9 cellular contexts compared by ENCODE assay signal in genomic region chr18:11040823-11041712, GRCh38.
DNase-seq lines count a peak whose midpoint lies in the region; ATAC-seq and TF ChIP-seq lines count a peak whose summit lies in the region.
"Had no signal": no experiment of that assay in that cellular context is flagged by ENCODE, and none has a peak within 500 bp of the region (broad histone marks: within the 10 kb centered on the region; RNA-seq: fewer than 3 reads in every experiment).

No MANE protein-coding gene starts in this region.

- no peaks in the 10 kb centered on the region for H3K4me1 ChIP-seq in HCT116 (ENCODE audit: control insufficient read depth in 1 of 2, insufficient read depth in 2 of 2, low read length in 2 of 2)
- peaks cover 9% of the 10 kb centered on the region for H3K4me1 ChIP-seq in OCI-LY7 (ENCODE audit: insufficient read depth, low read length, poor library complexity, severe bottlenecking)
- H3K4me1 ChIP-seq in colonic mucosa: no peaks in the 10 kb centered on the region
- H3K4me1 ChIP-seq in liver (ENCODE audit: control insufficient read depth in 4 of 4, insufficient read depth in 4 of 4, low read length in 3 of 4): peaks cover 0 to 24% (median 8%) of the 10 kb centered on the region in 4 donors
- H3K4me1 ChIP-seq in vagina: no peaks in the 10 kb centered on the region
- no peaks in the 10 kb centered on the region for H3K4me1 ChIP-seq in effector memory CD4-positive, alpha-beta T cell (ENCODE audit: control insufficient read depth, insufficient read depth, low read length, poor library complexity, severe bottlenecking)

- H3K4me3 ChIP-seq in HCT116 (replicated peaks in 1 of 2; ENCODE audit: low read depth in 1 of 2, low read length in 2 of 2) (no peak overlapping the region), OCI-LY7 (ENCODE audit: low read depth, low read length, poor library complexity, severe bottlenecking) (no peak overlapping the region), colonic mucosa (no peak overlapping the region), liver (ENCODE audit: low read depth in 1 of 3, low read length in 3 of 3) (no peak overlapping the region), vagina (no peak overlapping the region)
- no peak overlapping the region for H3K4me3 ChIP-seq in effector memory CD4-positive, alpha-beta T cell (ENCODE audit: insufficient read depth, low read depth, low read length, poor library complexity, severe bottlenecking)

- ATAC-seq in HCT116: peak; percentile 55; the same call in 1 of the 2 replicates
- ATAC-seq: T-cell had no signal

- no peak overlapping the region for H3K27ac ChIP-seq in HCT116 (ENCODE audit: low read depth, low read length)
- no peak overlapping the region for H3K27ac ChIP-seq in OCI-LY7 (ENCODE audit: low read depth, low read length, poor library complexity, severe bottlenecking)
- no peak overlapping the region for H3K27ac ChIP-seq in colonic mucosa
- H3K27ac ChIP-seq in liver (ENCODE audit: low read depth in 1 of 2, low read length in 2 of 2): no peak overlapping the region
- no peak overlapping the region for H3K27ac ChIP-seq in vagina
- H3K27ac ChIP-seq in effector memory CD4-positive, alpha-beta T cell (ENCODE audit: insufficient read depth, low read length, poor library complexity, severe bottlenecking): no peak overlapping the region

- RAD21 ChIA-PET in HCT116 (lab: Charles Lee; ENCODE audit: low non-redundant PET in 1 of 2, low total read pairs in 2 of 2, uncharacterized antibody in 2 of 2, unreplicated experiment in 2 of 2): no interaction called here

- H3K79me2 ChIP-seq in HCT116 (ENCODE audit: insufficient read depth, low read length): no peaks in the 10 kb centered on the region
- H3K79me2 ChIP-seq in OCI-LY7 (ENCODE audit: insufficient read depth, low read depth, low read length): no peaks in the 10 kb centered on the region

- H3K9me2 ChIP-seq in HCT116 (ENCODE audit: insufficient read depth) (no peaks in the 10 kb centered on the region), OCI-LY7 (ENCODE audit: insufficient read depth, low read length) (no peaks in the 10 kb centered on the region)

- H3K27me3 ChIP-seq in HCT116 (ENCODE audit: insufficient read depth, low read length) (peaks cover 15% of the 10 kb centered on the region), colonic mucosa (no peaks in the 10 kb centered on the region), liver (ENCODE audit: control insufficient read depth in 4 of 4, insufficient read depth in 4 of 4, low read length in 3 of 4) (no peaks in the 10 kb centered on the region), vagina (no peaks in the 10 kb centered on the region)
- H3K27me3 ChIP-seq in effector memory CD4-positive, alpha-beta T cell (replicated peaks; ENCODE audit: control insufficient read depth, insufficient read depth, low read length, poor library complexity, severe bottlenecking): no peaks in the 10 kb centered on the region

- CTCF ChIA-PET in HCT116 (lab: Charles Lee) (interaction anchor here (1.0 to 4.7 kb wide), 6 partner anchors 9 to 199 kb away, joined by 3 to 42 read pairs (median 4); no protein-coding TSS in a partner anchor), OCI-LY7 (lab: Charles Lee; ENCODE audit: unreplicated experiment) (interaction anchor here (3.7 kb wide), 1 partner anchor 190 kb away, joined by 26 read pairs; no protein-coding TSS in a partner anchor)

- H3K9ac ChIP-seq in HCT116 (ENCODE audit: low read length) (no peak overlapping the region), colonic mucosa (ENCODE audit: low read depth in 2 of 2, low read length in 2 of 2) (no peak overlapping the region), liver (ENCODE audit: low read depth in 1 of 2, low read length in 2 of 2) (peak overlapping the region; percentile 53 to 68)

- TF ChIP-seq POLR2A in HCT116 (IDR thresholded peaks at IDR 0.05; ENCODE audit: borderline replicate concordance, extremely low read depth, insufficient read depth, insufficient read length): no peak
- no peak for TF ChIP-seq POLR2A in vagina (IDR thresholded peaks at IDR 0.05)

- H3K9me3 ChIP-seq in HCT116 (ENCODE audit: control insufficient read depth in 1 of 2, insufficient read depth in 1 of 2, low read depth in 1 of 2, low read length in 2 of 2): no peaks in the 10 kb centered on the region
- no peaks in the 10 kb centered on the region for H3K9me3 ChIP-seq in OCI-LY7 (ENCODE audit: low read length)
- H3K9me3 ChIP-seq in colonic mucosa: no peaks in the 10 kb centered on the region
- no peaks in the 10 kb centered on the region for H3K9me3 ChIP-seq in liver (ENCODE audit: control insufficient read depth in 4 of 4, low read length in 3 of 4)
- no peaks in the 10 kb centered on the region for H3K9me3 ChIP-seq in vagina
- no peaks in the 10 kb centered on the region for H3K9me3 ChIP-seq in effector memory CD4-positive, alpha-beta T cell (ENCODE audit: control insufficient read depth, low read length)

- intact Hi-C loops in HCT116 (cut with micrococcal nuclease): loop anchor here (1.0 to 5.0 kb wide), 4 partner anchors 190 to 1070 kb away; no protein-coding TSS in a partner anchor
- intact Hi-C loops in OCI-LY7 (cut with micrococcal nuclease; ENCODE audit: unreplicated experiment): loop anchor here (1.0 to 5.0 kb wide), 5 partner anchors 87 to 254 kb away; no protein-coding TSS in a partner anchor
- intact Hi-C loops in colonic mucosa (cut with DNase I): loop anchor here (10.0 kb wide), 1 partner anchor 114 kb away; no protein-coding TSS in a partner anchor
- intact Hi-C loops in vagina (cut with DNase I): loop anchor here (5.0 kb wide), 1 partner anchor 189 kb away; no protein-coding TSS in a partner anchor

- TF ChIP-seq CTCF in HCT116 (IDR thresholded peaks at IDR 0.05 in 2 of 3, conservative IDR thresholded peaks at IDR 0.05 in 1 of 3; ENCODE audit: borderline replicate concordance in 1 of 3, insufficient read depth in 1 of 3, low read depth in 2 of 3, low read length in 2 of 3): peak; percentile 13 to 57 (median 57); a peak in 5 of 6 replicates
- TF ChIP-seq CTCF in OCI-LY7 (conservative IDR thresholded peaks at IDR 0.05; ENCODE audit: low read length): peak; percentile 97
- peak; percentile 71 for TF ChIP-seq CTCF in colonic mucosa (IDR thresholded peaks at IDR 0.05)
- TF ChIP-seq CTCF in liver (IDR thresholded peaks at IDR 0.05; ENCODE audit: low read depth, low read length, missing input control): peak; percentile 82
- peak; percentile 36 to 67 (median 54) for TF ChIP-seq CTCF in vagina (IDR thresholded peaks at IDR 0.05)

- POLR2A ChIA-PET in HCT116 (lab: Charles Lee) (no interaction called here), OCI-LY7 (lab: Charles Lee) (interaction anchor here (0.6 to 2.1 kb wide), 12 partner anchors 8 to 1022 kb away, joined by 3 to 12 read pairs (median 4); no protein-coding TSS in a partner anchor)

- BruUV-seq in HCT116 (replicated peaks; lab: Mats Ljungman, UMichigan) (no TSS peak), OCI-LY7 (replicated peaks; lab: Mats Ljungman, UMichigan) (no TSS peak)

- H2AFZ ChIP-seq in HCT116 (ENCODE audit: low read depth, low read length, poor library complexity, severe bottlenecking) (no peak overlapping the region), OCI-LY7 (ENCODE audit: low read length) (peak overlapping the region; percentile 18; the same call in 1 of the 2 replicates)

- H3K36me3 ChIP-seq in HCT116 (ENCODE audit: control insufficient read depth in 1 of 2, insufficient read depth in 2 of 2, low read length in 2 of 2) (no peaks in the 10 kb centered on the region), OCI-LY7 (ENCODE audit: insufficient read depth, low read length) (no peaks in the 10 kb centered on the region), colonic mucosa (no peaks in the 10 kb centered on the region), liver (ENCODE audit: control insufficient read depth in 4 of 4, insufficient read depth in 3 of 4, low read depth in 1 of 4, low read length in 3 of 4) (no peaks in the 10 kb centered on the region), vagina (no peaks in the 10 kb centered on the region)
- H3K36me3 ChIP-seq in effector memory CD4-positive, alpha-beta T cell (ENCODE audit: control insufficient read depth, insufficient read depth, low read length): no peaks in the 10 kb centered on the region

- DNase-seq in DMS114 treated with DMSO at 0.1 percent for 48 hours (lab: John Stamatoyannopoulos, UW; ENCODE audit: unreplicated experiment) (peak; percentile 8), HCT116 (ENCODE audit: low read depth, low spot score) (peak; percentile 22), OCI-LY7 (ENCODE audit: low spot score) (peak; percentile 74), colonic mucosa (peak; percentile 84), vagina (ENCODE audit: extremely low spot score in 2 of 2) (no peak), activated gamma-delta T cell (lab: John Stamatoyannopoulos, UW) (no peak)
- no peak for DNase-seq in effector memory CD4-positive, alpha-beta T cell

- 30% methylated on average over 7 of the region's 7 CpGs for WGBS in liver

- H3K4me2 ChIP-seq in HCT116 (ENCODE audit: low read length) (no peak overlapping the region), OCI-LY7 (ENCODE audit: low read length) (no peak overlapping the region)

- H4K20me1 ChIP-seq in HCT116 (ENCODE audit: insufficient read depth) (no peaks in the 10 kb centered on the region), OCI-LY7 (ENCODE audit: insufficient read depth, low read length) (no peaks in the 10 kb centered on the region)

- TF ChIP-seq RAD21 in HCT116 (IDR thresholded peaks at IDR 0.05; ENCODE audit: low read depth) (peak; percentile 40; the same call in 1 of the 2 replicates), liver (IDR thresholded peaks at IDR 0.05) (peak; percentile 93 to 95)

TF ChIP-seq in liver, 16 proteins besides CTCF, POLR2A, EP300 and RAD21:
- TF ChIP-seq EGR1 (IDR thresholded peaks at IDR 0.05; ENCODE audit: low read depth in 2 of 2): no peak
- TF ChIP-seq RXRA (IDR thresholded peaks at IDR 0.05): peak in 1 of 2 donors; percentile 40
- peak; percentile 58 to 63 for TF ChIP-seq HNF4A (conservative IDR thresholded peaks at IDR 0.05)
- no peak for TF ChIP-seq TAF1 (conservative IDR thresholded peaks at IDR 0.05)
- TF ChIP-seq HNF4G (IDR thresholded peaks at IDR 0.05): peak; percentile 15
- no peak for TF ChIP-seq FOXA1 (IDR thresholded peaks at IDR 0.05)
TF ChIP-seq in liver: peak in this region for 3.

Comparison
In these comparisons a context has a peak if more than half of its experiments do, and no peak if none do; other contexts are left out.
1. DNase-seq: peak in DMS114 treated with DMSO at 0.1 percent for 48 hours (single experiment), HCT116 (single experiment), OCI-LY7 (single experiment) and colonic mucosa (single experiment); none in vagina (0 of 2), effector memory CD4-positive, alpha-beta T cell (0 of 3) and activated gamma-delta T cell (single experiment).
2. H3K9ac ChIP-seq: peak in liver (2 of 2); none in HCT116 (single experiment) and colonic mucosa (0 of 2).
3. Peak in every context shown above with its lines, with median percentiles within 50 percentile points of each other: CTCF ChIP-seq.